1 cellular context compared by ENCODE assay signal in the genomic region with DNA sequence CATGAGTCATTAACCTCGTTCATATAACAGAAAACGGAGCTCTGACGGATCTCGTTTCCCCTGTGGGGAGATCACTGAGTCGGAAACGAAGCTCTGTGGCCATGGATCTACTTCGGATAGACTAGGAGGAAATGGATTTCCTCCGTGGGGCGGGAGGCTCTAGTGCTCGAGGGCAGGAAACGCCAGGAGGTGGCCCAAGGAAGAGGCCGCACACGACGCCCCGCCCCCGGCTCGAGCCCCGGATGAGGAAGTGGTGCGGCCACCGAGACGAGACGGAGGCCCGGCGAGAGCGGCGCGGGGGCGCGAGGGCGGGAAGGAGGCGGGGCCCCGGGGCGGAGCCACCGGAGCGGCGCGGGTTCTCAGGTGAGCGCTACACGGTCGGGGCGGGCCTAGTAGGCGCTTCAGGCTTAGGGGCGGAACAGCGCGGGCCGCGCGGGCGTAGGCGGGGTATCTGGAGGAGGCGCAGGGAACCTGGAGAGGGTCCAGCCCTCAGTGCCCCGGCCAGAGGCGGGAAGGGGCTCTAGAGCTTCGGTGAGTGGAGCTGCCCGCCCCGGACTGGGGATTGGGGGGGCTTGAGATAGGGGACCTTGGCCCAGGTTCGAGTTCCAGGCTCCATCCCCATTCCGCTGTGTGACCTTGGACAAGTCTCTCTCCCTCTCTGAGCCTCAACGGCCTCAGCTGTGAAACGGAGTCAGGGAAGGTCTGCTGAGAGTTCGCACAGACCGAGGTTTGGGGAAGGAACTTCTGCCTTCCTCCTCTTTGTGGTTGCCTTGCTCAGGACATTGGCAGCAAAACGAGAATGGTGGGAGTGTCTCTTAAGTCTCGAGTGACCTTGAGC.
A peak's percentile ranks its signal among the peaks of the same experiment; 100 is the strongest.
TF ChIP-seq lines count a peak whose summit lies in the region.

Gene DEPDC5 (plus strand): TSS at position 386 of the 838 bp plus-strand sequence. CDS start 903 bp downstream, outside the sequence.

TF ChIP-seq in HCT116, 20 proteins besides CTCF, POLR2A, EP300 and RAD21 (continued from another document):
- TF ChIP-seq SP1 (IDR thresholded peaks at IDR 0.05; ENCODE audit: low read depth), result peak; percentile 67
